1 cellular context compared by ENCODE assay signal in the genomic region with DNA sequence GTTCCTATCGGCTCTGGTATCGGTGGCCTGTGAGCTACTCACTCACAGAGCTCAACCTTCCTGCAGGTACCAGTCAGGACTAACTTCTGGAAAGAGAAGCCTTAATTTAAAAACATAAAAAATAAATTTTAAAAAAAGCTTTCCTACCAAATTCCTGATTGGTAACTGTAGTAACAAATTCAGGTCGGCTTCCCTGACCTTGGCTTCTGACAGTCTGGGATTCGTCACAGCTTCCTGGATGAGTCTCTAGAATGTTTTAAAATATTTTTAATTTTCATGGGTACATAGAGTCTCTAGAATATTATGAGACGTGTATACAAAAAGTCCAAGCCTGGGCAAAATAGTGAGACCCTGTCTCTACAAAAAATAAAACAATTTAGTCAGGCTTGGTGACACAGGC.
TF ChIP-seq lines count a peak whose summit lies in the region.

No MANE protein-coding gene starts in this region.

TF ChIP-seq in H1, 55 proteins besides CTCF, POLR2A, EP300 and RAD21:
- no peak for TF ChIP-seq CEBPB (IDR thresholded peaks at IDR 0.05; ENCODE audit: low read depth, low read length)
- TF ChIP-seq RFX5 (IDR thresholded peaks at IDR 0.05; ENCODE audit: borderline replicate concordance, low read depth, low read length): no peak
- no peak for TF ChIP-seq TAF7 (optimal IDR thresholded peaks at IDR 0.05; ENCODE audit: borderline replicate concordance, low read depth, low read length)
- no peak for TF ChIP-seq CTBP2 (IDR thresholded peaks at IDR 0.05; ENCODE audit: borderline replicate concordance, insufficient read depth, insufficient read length, low read length)
- no peak for TF ChIP-seq ZNF274 (IDR thresholded peaks at IDR 0.05; ENCODE audit: borderline replicate concordance, extremely low read depth, low read length)
- no peak for TF ChIP-seq HDAC6 (IDR thresholded peaks at IDR 0.05; ENCODE audit: low read depth, low read length)
- TF ChIP-seq GABPA (IDR thresholded peaks at IDR 0.05; ENCODE audit: borderline replicate concordance, insufficient read depth, low read length): no peak
- no peak for TF ChIP-seq KDM5A (IDR thresholded peaks at IDR 0.05; ENCODE audit: low read length)
- TF ChIP-seq CBX5 (IDR thresholded peaks at IDR 0.05; ENCODE audit: low read depth, low read length): no peak
- TF ChIP-seq SUZ12 (IDR thresholded peaks at IDR 0.05; ENCODE audit: low read length): no peak
- no peak for TF ChIP-seq POU5F1 (IDR thresholded peaks at IDR 0.05; ENCODE audit: low read depth, low read length)
- TF ChIP-seq MAFK (IDR thresholded peaks at IDR 0.05; ENCODE audit: low read depth, low read length): no peak
